In the genomic region with DNA sequence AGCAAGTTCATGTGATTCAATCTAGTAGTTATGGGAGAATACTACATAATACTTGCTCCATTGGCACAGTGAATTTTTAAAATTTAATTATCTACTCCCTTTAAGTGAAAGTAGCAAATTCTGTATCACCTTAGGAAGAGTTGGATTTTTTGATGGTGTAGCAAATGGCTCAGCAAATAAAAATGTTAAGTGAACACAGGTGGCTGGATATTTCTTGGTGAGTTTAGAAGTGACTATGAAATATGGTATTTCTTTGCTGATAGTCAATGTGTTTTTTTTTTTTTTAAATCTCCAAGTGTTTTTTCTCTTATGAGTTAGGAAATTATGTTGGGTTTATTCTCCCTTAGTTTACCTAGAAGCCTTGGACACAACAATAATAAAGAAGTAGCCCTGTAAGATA, we compare ENCODE assay signal across 11 cellular contexts.
A peak's percentile ranks its signal among the peaks of the same experiment; 100 is the strongest.
DNase-seq lines count a peak whose midpoint lies in the region; ATAC-seq and TF ChIP-seq lines count a peak whose summit lies in the region.
"Had no signal": no experiment of that assay in that cellular context is flagged by ENCODE, and none has a peak within 500 bp of the region (broad histone marks: within the 10 kb centered on the region; RNA-seq: fewer than 3 reads in every experiment).

No MANE protein-coding gene starts in this region.

- H3K27ac Mint-ChIP-seq in CD4-positive, alpha-beta T cell: peak overlapping the region; percentile 96

- no peak overlapping the region for H3K27ac ChIP-seq in CD4-positive, alpha-beta T cell (ENCODE audit: low read depth, low read length)
- H3K27ac ChIP-seq in GM23248 (peak overlapping the region; percentile 95), ascending aorta (peak overlapping the region; percentile 96), prostate gland (peak overlapping the region; percentile 90 to 94), body of pancreas (peak overlapping the region in 1 of 4 donors; percentile 93), caudate nucleus (ENCODE audit: low read depth, low read length) (no peak overlapping the region)

- H3K27me3 ChIP-seq in CD4-positive, alpha-beta T cell (ENCODE audit: control insufficient read depth, insufficient read depth, low read length): no peaks in the 10 kb centered on the region
- H3K27me3 ChIP-seq in GM23248 (replicated peaks; ENCODE audit: insufficient read depth): no peaks in the 10 kb centered on the region
- H3K27me3 ChIP-seq in ascending aorta: no peaks in the 10 kb centered on the region
- no peaks in the 10 kb centered on the region for H3K27me3 ChIP-seq in prostate gland (replicated peaks; ENCODE audit: insufficient read depth)
- H3K27me3 ChIP-seq in body of pancreas: no peaks in the 10 kb centered on the region

- H3K79me2 ChIP-seq in GM23248 (ENCODE audit: insufficient read depth): 0 out of 2 replicates have a peak, but pooled peaks cover 7% of the 10 kb centered on the region

- CTCF ChIA-PET in CD4-positive, alpha-beta T cell (lab: Charles Lee): interaction anchor here (1.2 to 2.9 kb wide), 4 partner anchors 24 to 69 kb away, joined by 3 to 102 read pairs (median 23); a partner anchor contains a TSS

- H3K4me1 ChIP-seq in GM23248 (ENCODE audit: insufficient read depth) (peaks cover 24% of the 10 kb centered on the region), ascending aorta (no peaks in the 10 kb centered on the region), prostate gland (replicated peaks) (no peaks in the 10 kb centered on the region), body of pancreas (peaks cover 12% of the 10 kb centered on the region)

- no peak for TF ChIP-seq CTCF in CD4-positive, alpha-beta T cell (IDR thresholded peaks at IDR 0.05)
- TF ChIP-seq CTCF in ascending aorta (IDR thresholded peaks at IDR 0.05): no peak
- no peak for TF ChIP-seq CTCF in prostate gland (IDR thresholded peaks at IDR 0.05)
- no peak for TF ChIP-seq CTCF in body of pancreas (IDR thresholded peaks at IDR 0.05)

- H3K4me2 ChIP-seq in GM23248 (ENCODE audit: unreplicated experiment): peak overlapping the region; percentile 92

- H4K20me1 ChIP-seq in GM23248 (ENCODE audit: insufficient read depth): no peaks in the 10 kb centered on the region

- intact Hi-C loops in CD4-positive, alpha-beta T cell (cut with DNase I, micrococcal nuclease): loop anchor here in 1 of 2 experiments (2.0 kb wide), 1 partner anchor 68 kb away; a partner anchor contains a TSS
- intact Hi-C loops in ascending aorta (cut with DNase I): no loop called here
- intact Hi-C loops in prostate gland (cut with DNase I): no loop called here
- intact Hi-C loops in body of pancreas (cut with DNase I): no loop called here

- no peak overlapping the region for H3K4me3 ChIP-seq in GM23248
- no peak overlapping the region for H3K4me3 ChIP-seq in ascending aorta
- H3K4me3 ChIP-seq in prostate gland: no peak overlapping the region
- no peak overlapping the region for H3K4me3 ChIP-seq in body of pancreas

- POLR2A ChIA-PET in CD4-positive, alpha-beta T cell (lab: Charles Lee): interaction anchor here (1.4 to 3.4 kb wide), 4 partner anchors 45 to 143 kb away, joined by 7 to 217 read pairs (median 26); a partner anchor contains a TSS

- no peaks in the 10 kb centered on the region for H3K27me3 Mint-ChIP-seq in CD4-positive, alpha-beta T cell

- TF ChIP-seq POLR2A in prostate gland (IDR thresholded peaks at IDR 0.05) (no peak), body of pancreas (IDR thresholded peaks at IDR 0.05) (no peak)

- H3K9me3 Mint-ChIP-seq in CD4-positive, alpha-beta T cell: no peaks in the 10 kb centered on the region

- ATAC-seq in CD4-positive, alpha-beta T cell (ENCODE audit: poor library complexity): no peak
- ATAC-seq in body of pancreas: no peak
- ATAC-seq in HG03442 (IDR thresholded peaks at IDR 0.05; ENCODE audit: unreplicated experiment): no peak
- ATAC-seq: right cardiac atrium had no signal

- H3K36me3 ChIP-seq in GM23248 (ENCODE audit: low read depth) (no peaks in the 10 kb centered on the region), ascending aorta (no peaks in the 10 kb centered on the region), prostate gland (no peaks in the 10 kb centered on the region), body of pancreas (replicated peaks in 1 of 2; ENCODE audit: insufficient read depth in 1 of 2, low read depth in 2 of 2) (no peaks in the 10 kb centered on the region)

- no peak overlapping the region for H2AFZ ChIP-seq in GM23248

- no peak overlapping the region for H3K4me3 Mint-ChIP-seq in CD4-positive, alpha-beta T cell

- H3K36me3 Mint-ChIP-seq in CD4-positive, alpha-beta T cell (ENCODE audit: low read depth): peaks cover 14% of the 10 kb centered on the region

- H3K9me2 ChIP-seq in GM23248 (ENCODE audit: insufficient read depth): no peaks in the 10 kb centered on the region

- no peaks in the 10 kb centered on the region for H3K9me3 ChIP-seq in CD4-positive, alpha-beta T cell (ENCODE audit: control insufficient read depth, low read length)
- no peaks in the 10 kb centered on the region for H3K9me3 ChIP-seq in GM23248 (ENCODE audit: low read depth)
- H3K9me3 ChIP-seq in ascending aorta: no peaks in the 10 kb centered on the region
- H3K9me3 ChIP-seq in prostate gland: no peaks in the 10 kb centered on the region
- H3K9me3 ChIP-seq in body of pancreas: no peaks in the 10 kb centered on the region

- in situ Hi-C loops in GM23248 (cut with MboI): no loop called here

- no peak overlapping the region for H3K9ac ChIP-seq in GM23248

- DNase-seq in CD4-positive, alpha-beta T cell: no peak
- DNase-seq in GM23248: peak; percentile 49
- DNase-seq in ascending aorta (ENCODE audit: low spot score in 2 of 2): no peak
- DNase-seq in prostate gland (ENCODE audit: low spot score): no peak
- DNase-seq in body of pancreas: no peak
- no peak for DNase-seq in caudate nucleus (lab: John Stamatoyannopoulos, UW)
- DNase-seq: effector CD8-positive, alpha-beta T cell; hippocampal formation; mesendoderm; right cardiac atrium had no signal

- peaks cover 31% of the 10 kb centered on the region for H3F3A ChIP-seq in GM23248 (ENCODE audit: insufficient read depth)

- peaks cover 26% of the 10 kb centered on the region for H3K4me1 Mint-ChIP-seq in CD4-positive, alpha-beta T cell (ENCODE audit: low read depth)

Comparison
In these comparisons a context has a peak if more than half of its experiments do, and no peak if none do; other contexts are left out.
1. H3K27ac ChIP-seq: peak in GM23248 (single experiment), ascending aorta (2 of 2) and prostate gland (2 of 2); none in CD4-positive, alpha-beta T cell (single experiment) and caudate nucleus (single experiment).